ENCODE assay signal across 1 cellular context in the genomic region with DNA sequence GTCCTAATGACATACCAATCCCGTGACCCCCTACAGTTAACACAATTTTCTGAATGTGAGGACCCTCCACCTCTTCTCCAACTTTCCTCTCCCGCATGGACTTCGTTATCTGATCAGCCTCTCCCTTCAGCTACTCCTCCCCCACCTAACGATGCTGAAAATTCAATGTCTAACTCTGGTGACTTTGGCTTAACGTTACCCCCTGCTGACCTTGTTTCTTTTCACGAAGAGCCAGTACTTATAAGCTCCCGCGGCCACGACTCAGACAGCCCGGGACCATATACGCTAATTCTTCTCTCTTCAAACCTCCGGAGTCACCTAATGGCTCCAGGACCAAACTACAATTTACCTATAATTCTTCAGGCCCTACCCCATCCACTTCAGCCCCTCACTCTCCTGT.
TF ChIP-seq lines count a peak whose summit lies in the region.

No MANE protein-coding gene starts in this region.

TF ChIP-seq in HepG2, 621 proteins besides CTCF, POLR2A, EP300 and RAD21 (continued from another document and continues in another):
- TF ChIP-seq, protein P1, sequence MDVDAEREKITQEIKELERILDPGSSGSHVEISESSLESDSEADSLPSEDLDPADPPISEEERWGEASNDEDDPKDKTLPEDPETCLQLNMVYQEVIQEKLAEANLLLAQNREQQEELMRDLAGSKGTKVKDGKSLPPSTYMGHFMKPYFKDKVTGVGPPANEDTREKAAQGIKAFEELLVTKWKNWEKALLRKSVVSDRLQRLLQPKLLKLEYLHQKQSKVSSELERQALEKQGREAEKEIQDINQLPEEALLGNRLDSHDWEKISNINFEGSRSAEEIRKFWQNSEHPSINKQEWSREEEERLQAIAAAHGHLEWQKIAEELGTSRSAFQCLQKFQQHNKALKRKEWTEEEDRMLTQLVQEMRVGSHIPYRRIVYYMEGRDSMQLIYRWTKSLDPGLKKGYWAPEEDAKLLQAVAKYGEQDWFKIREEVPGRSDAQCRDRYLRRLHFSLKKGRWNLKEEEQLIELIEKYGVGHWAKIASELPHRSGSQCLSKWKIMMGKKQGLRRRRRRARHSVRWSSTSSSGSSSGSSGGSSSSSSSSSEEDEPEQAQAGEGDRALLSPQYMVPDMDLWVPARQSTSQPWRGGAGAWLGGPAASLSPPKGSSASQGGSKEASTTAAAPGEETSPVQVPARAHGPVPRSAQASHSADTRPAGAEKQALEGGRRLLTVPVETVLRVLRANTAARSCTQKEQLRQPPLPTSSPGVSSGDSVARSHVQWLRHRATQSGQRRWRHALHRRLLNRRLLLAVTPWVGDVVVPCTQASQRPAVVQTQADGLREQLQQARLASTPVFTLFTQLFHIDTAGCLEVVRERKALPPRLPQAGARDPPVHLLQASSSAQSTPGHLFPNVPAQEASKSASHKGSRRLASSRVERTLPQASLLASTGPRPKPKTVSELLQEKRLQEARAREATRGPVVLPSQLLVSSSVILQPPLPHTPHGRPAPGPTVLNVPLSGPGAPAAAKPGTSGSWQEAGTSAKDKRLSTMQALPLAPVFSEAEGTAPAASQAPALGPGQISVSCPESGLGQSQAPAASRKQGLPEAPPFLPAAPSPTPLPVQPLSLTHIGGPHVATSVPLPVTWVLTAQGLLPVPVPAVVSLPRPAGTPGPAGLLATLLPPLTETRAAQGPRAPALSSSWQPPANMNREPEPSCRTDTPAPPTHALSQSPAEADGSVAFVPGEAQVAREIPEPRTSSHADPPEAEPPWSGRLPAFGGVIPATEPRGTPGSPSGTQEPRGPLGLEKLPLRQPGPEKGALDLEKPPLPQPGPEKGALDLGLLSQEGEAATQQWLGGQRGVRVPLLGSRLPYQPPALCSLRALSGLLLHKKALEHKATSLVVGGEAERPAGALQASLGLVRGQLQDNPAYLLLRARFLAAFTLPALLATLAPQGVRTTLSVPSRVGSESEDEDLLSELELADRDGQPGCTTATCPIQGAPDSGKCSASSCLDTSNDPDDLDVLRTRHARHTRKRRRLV (CRISPR knock-in tag; IDR thresholded peaks at IDR 0.05), result no peak
- TF ChIP-seq, protein P2, sequence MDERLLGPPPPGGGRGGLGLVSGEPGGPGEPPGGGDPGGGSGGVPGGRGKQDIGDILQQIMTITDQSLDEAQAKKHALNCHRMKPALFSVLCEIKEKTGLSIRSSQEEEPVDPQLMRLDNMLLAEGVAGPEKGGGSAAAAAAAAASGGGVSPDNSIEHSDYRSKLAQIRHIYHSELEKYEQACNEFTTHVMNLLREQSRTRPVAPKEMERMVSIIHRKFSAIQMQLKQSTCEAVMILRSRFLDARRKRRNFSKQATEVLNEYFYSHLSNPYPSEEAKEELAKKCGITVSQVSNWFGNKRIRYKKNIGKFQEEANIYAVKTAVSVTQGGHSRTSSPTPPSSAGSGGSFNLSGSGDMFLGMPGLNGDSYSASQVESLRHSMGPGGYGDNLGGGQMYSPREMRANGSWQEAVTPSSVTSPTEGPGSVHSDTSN (CRISPR knock-in tag; IDR thresholded peaks at IDR 0.05), result no peak
- TF ChIP-seq, protein P3, sequence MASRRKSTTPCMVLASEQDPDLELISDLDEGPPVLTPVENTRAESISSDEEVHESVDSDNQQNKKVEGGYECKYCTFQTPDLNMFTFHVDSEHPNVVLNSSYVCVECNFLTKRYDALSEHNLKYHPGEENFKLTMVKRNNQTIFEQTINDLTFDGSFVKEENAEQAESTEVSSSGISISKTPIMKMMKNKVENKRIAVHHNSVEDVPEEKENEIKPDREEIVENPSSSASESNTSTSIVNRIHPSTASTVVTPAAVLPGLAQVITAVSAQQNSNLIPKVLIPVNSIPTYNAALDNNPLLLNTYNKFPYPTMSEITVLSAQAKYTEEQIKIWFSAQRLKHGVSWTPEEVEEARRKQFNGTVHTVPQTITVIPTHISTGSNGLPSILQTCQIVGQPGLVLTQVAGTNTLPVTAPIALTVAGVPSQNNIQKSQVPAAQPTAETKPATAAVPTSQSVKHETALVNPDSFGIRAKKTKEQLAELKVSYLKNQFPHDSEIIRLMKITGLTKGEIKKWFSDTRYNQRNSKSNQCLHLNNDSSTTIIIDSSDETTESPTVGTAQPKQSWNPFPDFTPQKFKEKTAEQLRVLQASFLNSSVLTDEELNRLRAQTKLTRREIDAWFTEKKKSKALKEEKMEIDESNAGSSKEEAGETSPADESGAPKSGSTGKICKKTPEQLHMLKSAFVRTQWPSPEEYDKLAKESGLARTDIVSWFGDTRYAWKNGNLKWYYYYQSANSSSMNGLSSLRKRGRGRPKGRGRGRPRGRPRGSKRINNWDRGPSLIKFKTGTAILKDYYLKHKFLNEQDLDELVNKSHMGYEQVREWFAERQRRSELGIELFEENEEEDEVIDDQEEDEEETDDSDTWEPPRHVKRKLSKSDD (CRISPR knock-in tag; IDR thresholded peaks at IDR 0.05; ENCODE audit: low read depth), result 0 out of 2 replicates have a peak, but pooled peaks have one; percentile 41
- TF ChIP-seq, protein P4, sequence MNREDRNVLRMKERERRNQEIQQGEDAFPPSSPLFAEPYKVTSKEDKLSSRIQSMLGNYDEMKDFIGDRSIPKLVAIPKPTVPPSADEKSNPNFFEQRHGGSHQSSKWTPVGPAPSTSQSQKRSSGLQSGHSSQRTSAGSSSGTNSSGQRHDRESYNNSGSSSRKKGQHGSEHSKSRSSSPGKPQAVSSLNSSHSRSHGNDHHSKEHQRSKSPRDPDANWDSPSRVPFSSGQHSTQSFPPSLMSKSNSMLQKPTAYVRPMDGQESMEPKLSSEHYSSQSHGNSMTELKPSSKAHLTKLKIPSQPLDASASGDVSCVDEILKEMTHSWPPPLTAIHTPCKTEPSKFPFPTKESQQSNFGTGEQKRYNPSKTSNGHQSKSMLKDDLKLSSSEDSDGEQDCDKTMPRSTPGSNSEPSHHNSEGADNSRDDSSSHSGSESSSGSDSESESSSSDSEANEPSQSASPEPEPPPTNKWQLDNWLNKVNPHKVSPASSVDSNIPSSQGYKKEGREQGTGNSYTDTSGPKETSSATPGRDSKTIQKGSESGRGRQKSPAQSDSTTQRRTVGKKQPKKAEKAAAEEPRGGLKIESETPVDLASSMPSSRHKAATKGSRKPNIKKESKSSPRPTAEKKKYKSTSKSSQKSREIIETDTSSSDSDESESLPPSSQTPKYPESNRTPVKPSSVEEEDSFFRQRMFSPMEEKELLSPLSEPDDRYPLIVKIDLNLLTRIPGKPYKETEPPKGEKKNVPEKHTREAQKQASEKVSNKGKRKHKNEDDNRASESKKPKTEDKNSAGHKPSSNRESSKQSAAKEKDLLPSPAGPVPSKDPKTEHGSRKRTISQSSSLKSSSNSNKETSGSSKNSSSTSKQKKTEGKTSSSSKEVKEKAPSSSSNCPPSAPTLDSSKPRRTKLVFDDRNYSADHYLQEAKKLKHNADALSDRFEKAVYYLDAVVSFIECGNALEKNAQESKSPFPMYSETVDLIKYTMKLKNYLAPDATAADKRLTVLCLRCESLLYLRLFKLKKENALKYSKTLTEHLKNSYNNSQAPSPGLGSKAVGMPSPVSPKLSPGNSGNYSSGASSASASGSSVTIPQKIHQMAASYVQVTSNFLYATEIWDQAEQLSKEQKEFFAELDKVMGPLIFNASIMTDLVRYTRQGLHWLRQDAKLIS (CRISPR knock-in tag; IDR thresholded peaks at IDR 0.05), result no peak
- TF ChIP-seq PRMT3 (CRISPR knock-in tag; IDR thresholded peaks at IDR 0.05; ENCODE audit: borderline replicate concordance, low read depth) (no peak), ARNT2 (CRISPR knock-in tag; IDR thresholded peaks at IDR 0.05; ENCODE audit: low read depth) (no peak), RNF2 (conservative IDR thresholded peaks at IDR 0.05; ENCODE audit: low read depth) (no peak), ZNF354B (CRISPR knock-in tag; IDR thresholded peaks at IDR 0.05) (no peak), ZBTB38 (CRISPR knock-in tag; IDR thresholded peaks at IDR 0.05) (peak; percentile 95), ZNF7 (CRISPR knock-in tag; IDR thresholded peaks at IDR 0.05) (no peak), RBAK (CRISPR knock-in tag; IDR thresholded peaks at IDR 0.05) (no peak), GATAD2A (CRISPR knock-in tag; IDR thresholded peaks at IDR 0.05) (no peak), ZNF547 (CRISPR knock-in tag; IDR thresholded peaks at IDR 0.05) (no peak), STAG1 (CRISPR knock-in tag; IDR thresholded peaks at IDR 0.05) (no peak), ZNF660 (CRISPR knock-in tag; IDR thresholded peaks at IDR 0.05; ENCODE audit: borderline replicate concordance, low read depth) (no peak), ELF3 (CRISPR knock-in tag; IDR thresholded peaks at IDR 0.05) (no peak), ZNF598 (CRISPR knock-in tag; IDR thresholded peaks at IDR 0.05; ENCODE audit: borderline replicate concordance) (no peak), MEIS1 (CRISPR knock-in tag; IDR thresholded peaks at IDR 0.05; ENCODE audit: borderline replicate concordance) (peak; percentile 64; the same call in 1 of the 2 replicates), NR2F6 (IDR thresholded peaks at IDR 0.05) (no peak), NR2F6 (CRISPR knock-in tag; IDR thresholded peaks at IDR 0.05) (no peak), ZNF891 (CRISPR knock-in tag; IDR thresholded peaks at IDR 0.05) (no peak), ZNF782 (CRISPR knock-in tag; IDR thresholded peaks at IDR 0.05; ENCODE audit: borderline replicate concordance) (0 out of 2 replicates have a peak, but pooled peaks have one; percentile 25), CBX2 (IDR thresholded peaks at IDR 0.05; ENCODE audit: low read depth, low read length) (no peak), CBX2 (CRISPR knock-in tag; IDR thresholded peaks at IDR 0.05; ENCODE audit: low read depth) (no peak), HOXA3 (CRISPR knock-in tag; IDR thresholded peaks at IDR 0.05) (no peak), DPF2 (CRISPR knock-in tag; IDR thresholded peaks at IDR 0.05; ENCODE audit: borderline replicate concordance, low read depth) (no peak), SRY (CRISPR knock-in tag; IDR thresholded peaks at IDR 0.05) (no peak), EZH2 (conservative IDR thresholded peaks at IDR 0.05; ENCODE audit: low read depth, low read length) (no peak), CENPX (CRISPR knock-in tag; IDR thresholded peaks at IDR 0.05) (no peak), ZZZ3 (CRISPR knock-in tag; IDR thresholded peaks at IDR 0.05; ENCODE audit: borderline replicate concordance) (no peak), SNRNP70 (IDR thresholded peaks at IDR 0.05; ENCODE audit: low read depth, low read length) (no peak), ZNF510 (CRISPR knock-in tag; IDR thresholded peaks at IDR 0.05; ENCODE audit: low read depth) (no peak), ZBTB21 (CRISPR knock-in tag; IDR thresholded peaks at IDR 0.05) (no peak), YEATS2 (CRISPR knock-in tag; IDR thresholded peaks at IDR 0.05; ENCODE audit: borderline replicate concordance) (no peak), ZNF292 (CRISPR knock-in tag; IDR thresholded peaks at IDR 0.05; ENCODE audit: borderline replicate concordance, low read depth) (no peak), SOX5 (CRISPR knock-in tag; IDR thresholded peaks at IDR 0.05; ENCODE audit: borderline replicate concordance) (no peak), IKZF1 (IDR thresholded peaks at IDR 0.05) (no peak), ZNF674 (CRISPR knock-in tag; IDR thresholded peaks at IDR 0.05; ENCODE audit: low read depth) (no peak), GTF3A (CRISPR knock-in tag; conservative IDR thresholded peaks at IDR 0.05) (0 out of 2 replicates have a peak, but pooled peaks have one; percentile 47), HNRNPH1 (optimal IDR thresholded peaks at IDR 0.05; ENCODE audit: low read depth, low read length) (no peak), KDM6A (CRISPR knock-in tag; IDR thresholded peaks at IDR 0.05; ENCODE audit: low read depth) (no peak), GFI1 (CRISPR knock-in tag; IDR thresholded peaks at IDR 0.05; ENCODE audit: borderline replicate concordance) (no peak), ETV5 (CRISPR knock-in tag; IDR thresholded peaks at IDR 0.05; ENCODE audit: borderline replicate concordance) (no peak), REL (CRISPR knock-in tag; conservative IDR thresholded peaks at IDR 0.05) (no peak), ZNF839 (CRISPR knock-in tag; IDR thresholded peaks at IDR 0.05; ENCODE audit: borderline replicate concordance) (no peak)
- TF ChIP-seq, protein P5, sequence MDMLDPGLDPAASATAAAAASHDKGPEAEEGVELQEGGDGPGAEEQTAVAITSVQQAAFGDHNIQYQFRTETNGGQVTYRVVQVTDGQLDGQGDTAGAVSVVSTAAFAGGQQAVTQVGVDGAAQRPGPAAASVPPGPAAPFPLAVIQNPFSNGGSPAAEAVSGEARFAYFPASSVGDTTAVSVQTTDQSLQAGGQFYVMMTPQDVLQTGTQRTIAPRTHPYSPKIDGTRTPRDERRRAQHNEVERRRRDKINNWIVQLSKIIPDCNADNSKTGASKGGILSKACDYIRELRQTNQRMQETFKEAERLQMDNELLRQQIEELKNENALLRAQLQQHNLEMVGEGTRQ (IDR thresholded peaks at IDR 0.05; ENCODE audit: low read depth, low read length), result no peak
- TF ChIP-seq, protein P5 (CRISPR knock-in tag; IDR thresholded peaks at IDR 0.05; ENCODE audit: borderline replicate concordance), result no peak
- TF ChIP-seq, protein P6, sequence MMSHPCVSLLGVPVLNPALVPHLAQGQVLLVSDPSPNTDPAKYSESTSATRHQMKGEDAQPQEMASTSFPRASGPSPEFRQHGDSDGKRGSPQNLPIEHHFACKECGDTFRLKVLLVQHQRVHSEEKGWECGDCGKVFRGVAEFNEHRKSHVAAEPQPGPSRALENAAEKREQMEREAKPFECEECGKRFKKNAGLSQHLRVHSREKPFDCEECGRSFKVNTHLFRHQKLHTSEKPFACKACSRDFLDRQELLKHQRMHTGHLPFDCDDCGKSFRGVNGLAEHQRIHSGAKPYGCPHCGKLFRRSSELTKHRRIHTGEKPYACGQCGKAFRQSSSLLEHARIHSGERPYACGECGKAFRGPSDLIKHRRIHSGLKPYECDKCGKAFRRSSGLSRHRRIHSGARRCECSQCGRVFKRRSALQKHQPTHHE (CRISPR knock-in tag; IDR thresholded peaks at IDR 0.05; ENCODE audit: borderline replicate concordance), result no peak
- TF ChIP-seq, protein P7, sequence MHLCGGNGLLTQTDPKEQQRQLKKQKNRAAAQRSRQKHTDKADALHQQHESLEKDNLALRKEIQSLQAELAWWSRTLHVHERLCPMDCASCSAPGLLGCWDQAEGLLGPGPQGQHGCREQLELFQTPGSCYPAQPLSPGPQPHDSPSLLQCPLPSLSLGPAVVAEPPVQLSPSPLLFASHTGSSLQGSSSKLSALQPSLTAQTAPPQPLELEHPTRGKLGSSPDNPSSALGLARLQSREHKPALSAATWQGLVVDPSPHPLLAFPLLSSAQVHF (CRISPR knock-in tag; IDR thresholded peaks at IDR 0.05), result no peak
- TF ChIP-seq, protein P8, sequence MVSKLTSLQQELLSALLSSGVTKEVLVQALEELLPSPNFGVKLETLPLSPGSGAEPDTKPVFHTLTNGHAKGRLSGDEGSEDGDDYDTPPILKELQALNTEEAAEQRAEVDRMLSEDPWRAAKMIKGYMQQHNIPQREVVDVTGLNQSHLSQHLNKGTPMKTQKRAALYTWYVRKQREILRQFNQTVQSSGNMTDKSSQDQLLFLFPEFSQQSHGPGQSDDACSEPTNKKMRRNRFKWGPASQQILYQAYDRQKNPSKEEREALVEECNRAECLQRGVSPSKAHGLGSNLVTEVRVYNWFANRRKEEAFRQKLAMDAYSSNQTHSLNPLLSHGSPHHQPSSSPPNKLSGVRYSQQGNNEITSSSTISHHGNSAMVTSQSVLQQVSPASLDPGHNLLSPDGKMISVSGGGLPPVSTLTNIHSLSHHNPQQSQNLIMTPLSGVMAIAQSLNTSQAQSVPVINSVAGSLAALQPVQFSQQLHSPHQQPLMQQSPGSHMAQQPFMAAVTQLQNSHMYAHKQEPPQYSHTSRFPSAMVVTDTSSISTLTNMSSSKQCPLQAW (CRISPR knock-in tag; IDR thresholded peaks at IDR 0.05), result peak; percentile 9; the same call in 1 of the 2 replicates
